In the genomic region with DNA sequence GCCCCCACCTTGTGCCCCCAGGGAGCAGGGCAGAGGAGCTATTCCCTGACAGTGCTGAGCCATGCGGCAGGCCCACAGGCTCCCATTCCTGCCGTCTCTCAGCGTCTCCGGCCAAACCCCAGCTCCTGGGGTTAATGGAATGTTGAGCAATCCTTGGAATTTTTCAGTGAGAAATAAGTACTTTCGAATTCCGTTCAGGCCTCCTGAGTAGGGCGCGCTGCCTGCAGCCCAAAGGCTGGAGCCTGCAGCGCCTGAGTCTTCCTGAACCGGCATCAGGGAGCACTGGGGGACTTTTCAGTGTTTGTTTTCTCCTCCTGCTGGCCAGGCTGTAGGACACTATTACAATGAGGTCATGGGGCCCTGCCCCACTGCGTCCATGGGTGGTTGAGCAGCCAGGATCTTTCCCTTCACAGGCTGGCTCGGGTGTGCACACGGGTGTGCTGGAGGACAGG, we compare ENCODE assay signal across 8 cellular contexts. TPM values are rescaled to one million over a fixed set of nuclear protein-coding genes. Genes with fewer than 3 reads are reported as not detected.
DNase-seq lines count a peak whose midpoint lies in the region; ATAC-seq and TF ChIP-seq lines count a peak whose summit lies in the region.

No MANE protein-coding gene starts in this region.

- H3K79me2 ChIP-seq in smooth muscle cell (ENCODE audit: low read depth) = no peaks in the 10 kb centered on the region

- no peaks in the 10 kb centered on the region for H3F3A ChIP-seq in smooth muscle cell (ENCODE audit: low read depth)

- 2% methylated on average over 13 of the region's 13 CpGs for WGBS in smooth muscle cell (ENCODE audit: low lambda C conversion rate)

- H3K4me2 ChIP-seq in smooth muscle cell = peak overlapping the region; percentile 75

- peak overlapping the region; percentile 87 for H3K27ac ChIP-seq in smooth muscle cell (ENCODE audit: low read depth)

- no peak for ATAC-seq in HG02852 (IDR thresholded peaks at IDR 0.05; ENCODE audit: unreplicated experiment)
- no peak for ATAC-seq in GM18873 (IDR thresholded peaks at IDR 0.05; ENCODE audit: low FRiP score, unreplicated experiment)
- ATAC-seq in HG03520 (IDR thresholded peaks at IDR 0.05; ENCODE audit: unreplicated experiment) = no peak

- no peak overlapping the region for H3K9ac ChIP-seq in smooth muscle cell (ENCODE audit: low read depth)

- H4K20me1 ChIP-seq in smooth muscle cell (ENCODE audit: low read depth) = no peaks in the 10 kb centered on the region

- H3K9me3 ChIP-seq in smooth muscle cell (replicated peaks; ENCODE audit: low read depth) = no peaks in the 10 kb centered on the region

- no peaks in the 10 kb centered on the region for H3K36me3 ChIP-seq in smooth muscle cell (ENCODE audit: low read depth)

- TF ChIP-seq CTCF in smooth muscle cell (IDR thresholded peaks at IDR 0.05; ENCODE audit: borderline replicate concordance, insufficient read depth, poor library complexity, severe bottlenecking) = no peak

- peaks cover 33% of the 10 kb centered on the region for H3K4me1 ChIP-seq in smooth muscle cell (ENCODE audit: low read depth)

- H3K4me3 ChIP-seq in smooth muscle cell = no peak overlapping the region

- H3K27me3 ChIP-seq in smooth muscle cell (ENCODE audit: low read depth) = no peaks in the 10 kb centered on the region

- peak overlapping the region; percentile 68 for H2AFZ ChIP-seq in smooth muscle cell (ENCODE audit: low read depth)

- DNase-seq in H4 (ENCODE audit: low spot score) (peak; percentile 86), brain pericyte (ENCODE audit: low read depth, low spot score) (peak; percentile 53), islet precursor cell (peak; percentile 96), smooth muscle cell (lab: John Stamatoyannopoulos, UW; ENCODE audit: unreplicated experiment) (peak; percentile 23), SKM-1 treated with dmso at 0.1 percent for 144 hours (lab: John Stamatoyannopoulos, UW; ENCODE audit: unreplicated experiment) (no peak)

RNA-seq across cellular contexts. Expression of a gene that starts 33.3 kb away (rescaled TPM):
- 15.8 and 18.9 TPM in 2 replicates for total RNA-seq in H4 (2014; rRNA removed; shearing (Covaris generic))
- 30.9 and 43.4 TPM in 2 replicates for total RNA-seq in smooth muscle cell
- polyA plus RNA-seq in smooth muscle cell = 17.1 and 22.4 TPM in 2 replicates
